ENCODE assay signal across 17 cellular contexts in the genomic region with DNA sequence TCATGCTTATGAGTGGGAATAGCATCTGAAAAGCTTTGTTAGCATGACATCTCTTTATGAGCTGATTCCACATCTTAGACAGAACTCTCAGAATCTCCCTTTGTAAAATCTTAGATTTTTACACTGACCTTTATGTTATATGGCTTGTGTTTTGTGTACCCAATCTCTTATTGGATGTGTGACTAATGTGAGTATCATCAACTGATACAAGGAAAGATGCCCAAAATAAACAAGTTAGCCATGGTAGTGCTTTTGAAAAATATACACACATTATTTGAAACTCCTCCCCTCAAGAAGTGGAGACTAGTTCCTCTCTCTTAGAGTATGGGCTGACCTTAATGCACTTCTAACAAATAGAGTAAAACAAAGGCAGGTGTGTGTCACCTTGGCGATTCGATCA.
DNase-seq lines count a peak whose midpoint lies in the region; ATAC-seq, FAIRE-seq and TF ChIP-seq lines count a peak whose summit lies in the region.
"Had no signal": no experiment of that assay in that cellular context is flagged by ENCODE, and none has a peak within 500 bp of the region (broad histone marks: within the 10 kb centered on the region; RNA-seq: fewer than 3 reads in every experiment).

No MANE protein-coding gene starts in this region.

- TF ChIP-seq EP300 in A549 (IDR thresholded peaks at IDR 0.05) = no peak

- H3K9me3 ChIP-seq in A549 = no peaks in the 10 kb centered on the region
- H3K9me3 ChIP-seq: BLaER1 had no signal

- H3K27me3 ChIP-seq in ACC112 (ENCODE audit: insufficient read depth, low read length) = no peaks in the 10 kb centered on the region
- H3K27me3 ChIP-seq: BLaER1 had no signal

- H3K27ac ChIP-seq in A549 = no peak overlapping the region
- H3K27ac ChIP-seq in ACC112 (ENCODE audit: low read depth, low read length) = peak overlapping the region; percentile 56
- H3K27ac ChIP-seq: BLaER1, HL-60, KMS-11 had no signal

- H3K4me1 ChIP-seq in A549 = no peaks in the 10 kb centered on the region
- peaks cover 9% of the 10 kb centered on the region for H3K4me1 ChIP-seq in ACC112 (ENCODE audit: control insufficient read depth, insufficient read depth, low read length, unreplicated experiment)
- H3K4me1 ChIP-seq: BLaER1 had no signal

- WGBS in A549 (ENCODE audit: missing lambda C conversion rate) = 21% methylated on average over 2 of the region's 2 CpGs

- TF ChIP-seq POLR2A in A549 (IDR thresholded peaks at IDR 0.05; ENCODE audit: low read length) = no peak

- no peak for ATAC-seq in A549
- no peak for ATAC-seq in HG03439 (IDR thresholded peaks at IDR 0.05; ENCODE audit: unreplicated experiment)

- H3K4me3 ChIP-seq in A549 (no peak overlapping the region), ACC112 (ENCODE audit: low read depth, low read length) (no peak overlapping the region), epithelial cell of esophagus (ENCODE audit: low read length) (no peak overlapping the region)
- H3K4me3 ChIP-seq: BLaER1 had no signal

- no peak overlapping the region for H3K4me2 ChIP-seq in A549
- H3K4me2 ChIP-seq: BLaER1, KMS-11 had no signal

- POLR2A ChIA-PET in A549 (lab: Yijun Ruan, JAX) = no interaction called here

- FAIRE-seq in A549 (lab: Jason Lieb, UNC) = peak; percentile 18
- FAIRE-seq: A204.1, GM12892, H1 had no signal

- no peak for DNase-seq in A549 (ENCODE audit: low read depth in 1 of 2, low spot score in 1 of 2)
- DNase-seq in LHCN-M2 (ENCODE audit: low read depth) = peak; percentile 36
- peak; percentile 6 for DNase-seq in epithelial cell of esophagus (ENCODE audit: low read depth)
- no peak for DNase-seq in SIG-M5 treated with dmso at 0.1 percent for 504 hours (lab: John Stamatoyannopoulos, UW; ENCODE audit: unreplicated experiment)
- no peak for DNase-seq in NCI-H1105 (lab: John Stamatoyannopoulos, UW)
- DNase-seq: CD4-positive, alpha-beta memory T cell; DMS79; GDM1; H9 had no signal

- CTCF ChIA-PET in A549 (lab: Yijun Ruan, JAX) = no interaction called here

- TF ChIP-seq RAD21 in A549 (conservative IDR thresholded peaks at IDR 0.05 in 1 of 2, IDR thresholded peaks at IDR 0.05 in 1 of 2) = no peak

- TF ChIP-seq CTCF in A549 (IDR thresholded peaks at IDR 0.05) (no peak), epithelial cell of esophagus (IDR thresholded peaks at IDR 0.05; ENCODE audit: insufficient read depth, low read depth, low read length, missing control alignments) (no peak)

- H3K79me2 ChIP-seq in ACC112 (ENCODE audit: control insufficient read depth, insufficient read depth, low read length, unreplicated experiment) = no peaks in the 10 kb centered on the region

- H3K36me3 ChIP-seq in ACC112 (ENCODE audit: insufficient read depth, low read length) = no peaks in the 10 kb centered on the region
- H3K36me3 ChIP-seq: BLaER1 had no signal

- peak overlapping the region; percentile 38 for H2AFZ ChIP-seq in ACC112 (ENCODE audit: low read length, unreplicated experiment)

TF ChIP-seq in A549, 52 proteins besides CTCF, POLR2A, EP300 and RAD21:
- TF ChIP-seq CBX2 (IDR thresholded peaks at IDR 0.05; ENCODE audit: borderline replicate concordance, low read depth) (no peak), MYC (IDR thresholded peaks at IDR 0.05; ENCODE audit: borderline replicate concordance, low read length) (no peak), CHD4 (IDR thresholded peaks at IDR 0.05; ENCODE audit: borderline replicate concordance) (no peak), HOXB13 (CRISPR knock-in tag; IDR thresholded peaks at IDR 0.05; ENCODE audit: low read depth) (no peak), PHF8 (IDR thresholded peaks at IDR 0.05; ENCODE audit: borderline replicate concordance, low read depth) (no peak), JUNB (IDR thresholded peaks at IDR 0.05) (no peak), KDM5A (IDR thresholded peaks at IDR 0.05) (no peak), RCOR1 (IDR thresholded peaks at IDR 0.05; ENCODE audit: low read depth, low read length) (no peak), EHF (CRISPR knock-in tag; IDR thresholded peaks at IDR 0.05) (no peak), SMC3 (IDR thresholded peaks at IDR 0.05) (no peak), ZSCAN20 (CRISPR knock-in tag; IDR thresholded peaks at IDR 0.05) (no peak), HDAC2 (IDR thresholded peaks at IDR 0.05) (no peak), FOSL2 (IDR thresholded peaks at IDR 0.05) (no peak), FOSL2 (CRISPR knock-in tag; IDR thresholded peaks at IDR 0.05) (no peak), MAFK (IDR thresholded peaks at IDR 0.05; ENCODE audit: partially characterized antibody) (no peak), FOXS1 (CRISPR knock-in tag; IDR thresholded peaks at IDR 0.05) (no peak)
- TF ChIP-seq, protein P1, sequence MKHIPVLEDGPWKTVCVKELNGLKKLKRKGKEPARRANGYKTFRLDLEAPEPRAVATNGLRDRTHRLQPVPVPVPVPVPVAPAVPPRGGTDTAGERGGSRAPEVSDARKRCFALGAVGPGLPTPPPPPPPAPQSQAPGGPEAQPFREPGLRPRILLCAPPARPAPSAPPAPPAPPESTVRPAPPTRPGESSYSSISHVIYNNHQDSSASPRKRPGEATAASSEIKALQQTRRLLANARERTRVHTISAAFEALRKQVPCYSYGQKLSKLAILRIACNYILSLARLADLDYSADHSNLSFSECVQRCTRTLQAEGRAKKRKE (CRISPR knock-in tag; IDR thresholded peaks at IDR 0.05; ENCODE audit: low read depth) = no peak
- TF ChIP-seq, protein P2, sequence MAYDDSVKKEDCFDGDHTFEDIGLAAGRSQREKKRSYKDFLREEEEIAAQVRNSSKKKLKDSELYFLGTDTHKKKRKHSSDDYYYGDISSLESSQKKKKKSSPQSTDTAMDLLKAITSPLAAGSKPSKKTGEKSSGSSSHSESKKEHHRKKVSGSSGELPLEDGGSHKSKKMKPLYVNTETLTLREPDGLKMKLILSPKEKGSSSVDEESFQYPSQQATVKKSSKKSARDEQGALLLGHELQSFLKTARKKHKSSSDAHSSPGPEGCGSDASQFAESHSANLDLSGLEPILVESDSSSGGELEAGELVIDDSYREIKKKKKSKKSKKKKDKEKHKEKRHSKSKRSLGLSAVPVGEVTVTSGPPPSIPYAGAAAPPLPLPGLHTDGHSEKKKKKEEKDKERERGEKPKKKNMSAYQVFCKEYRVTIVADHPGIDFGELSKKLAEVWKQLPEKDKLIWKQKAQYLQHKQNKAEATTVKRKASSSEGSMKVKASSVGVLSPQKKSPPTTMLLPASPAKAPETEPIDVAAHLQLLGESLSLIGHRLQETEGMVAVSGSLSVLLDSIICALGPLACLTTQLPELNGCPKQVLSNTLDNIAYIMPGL (CRISPR knock-in tag; IDR thresholded peaks at IDR 0.05; ENCODE audit: borderline replicate concordance) = no peak

Comparison
In these comparisons a context has a peak if more than half of its experiments do, and no peak if none do; other contexts are left out.
1. DNase-seq: peak in LHCN-M2 (single experiment) and epithelial cell of esophagus (single experiment); none in A549 (0 of 2), SIG-M5 treated with dmso at 0.1 percent for 504 hours (single experiment) and NCI-H1105 (single experiment).